ENCODE assay signal across 25 cellular contexts in the genomic region with DNA sequence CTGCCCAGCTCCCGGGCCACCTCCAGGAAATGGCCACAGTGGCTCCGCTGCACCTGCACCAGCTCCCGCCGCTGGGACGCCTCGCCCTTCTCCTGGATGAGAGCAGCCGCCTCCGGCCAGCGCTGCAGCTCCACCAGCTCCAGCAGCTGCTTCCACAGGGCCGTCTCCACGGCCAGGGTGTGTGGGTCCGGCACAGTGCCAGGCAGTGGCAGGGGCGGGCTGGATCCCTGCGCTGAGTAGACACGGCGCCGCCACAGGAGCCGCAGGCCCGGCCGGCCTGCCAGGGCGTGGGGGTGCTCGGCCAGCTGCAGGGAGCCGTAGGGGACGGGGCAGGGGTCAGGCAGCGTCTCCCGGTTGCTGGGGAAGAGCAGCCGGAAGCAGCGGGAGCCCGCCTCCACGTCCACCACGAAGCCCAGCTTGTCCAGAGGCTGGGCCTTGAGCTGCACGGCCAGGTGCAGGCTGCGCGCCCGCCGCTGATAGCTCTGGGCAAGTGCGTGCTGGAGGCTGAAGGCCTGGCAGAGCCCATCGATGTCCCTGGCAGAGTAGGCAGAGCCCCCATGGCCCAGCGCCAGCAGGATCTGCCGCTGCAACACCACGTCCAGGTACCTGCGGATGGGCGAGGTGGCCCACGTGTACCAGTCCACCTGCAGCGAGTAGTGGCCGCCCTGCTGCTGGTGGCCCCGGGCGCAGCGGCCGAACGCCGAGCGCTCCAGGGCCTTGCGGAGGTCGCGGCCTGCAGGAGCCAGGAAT. TPM values are rescaled to one million over a fixed set of nuclear protein-coding genes. Genes with fewer than 3 reads are reported as not detected.
"Had no signal": no experiment of that assay in that cellular context is flagged by ENCODE, and none has a peak within 500 bp of the region (broad histone marks: within the 10 kb centered on the region; RNA-seq: fewer than 3 reads in every experiment).

No MANE protein-coding gene starts in this region.

- H3K9ac ChIP-seq: KMS-11 had no signal

- H3K9me3 ChIP-seq: SJCRH30 had no signal

- H3K36me3 ChIP-seq: SJCRH30 had no signal

- H3K4me2 ChIP-seq: KMS-11 had no signal

- DNase-seq: IMR-90; Kasumi-1; MM.1S; NCI-H1092 treated with DMSO at 0.1 percent for 48 hours; NCI-H1694; NCI-H187 treated with DMSO at 0.1 percent for 48 hours; NCI-H2029 treated with DMSO at 0.1 percent for 48 hours; NCI-H2171 treated with DMSO at 0.1 percent for 48 hours; NCI-H524; NCI-H526 treated with DMSO at 0.1 percent for 48 hours; NCI-H748 treated with DMSO at 0.1 percent for 48 hours; NK-92 treated with Interleukin-12 subunit alpha and Interleukin-12 subunit beta, amount 100 ng/mL, for 24 hours; PC-3; SHP77 treated with DMSO at 0.1 percent for 48 hours; SJCRH30 had no signal

- H3K27me3 ChIP-seq: SJCRH30 had no signal

- H3K4me3 ChIP-seq: SJCRH30, SK-N-MC had no signal

- H3K27ac ChIP-seq: KMS-11, RWPE1, SJCRH30, SK-N-MC had no signal

- H3K4me1 ChIP-seq: SJCRH30 had no signal

- FAIRE-seq: HepG2 had no signal

- ATAC-seq: HepG2, Panc1, PC-3, Right ventricle myocardium inferior had no signal

RNA-seq across cellular contexts. Expression of gene FNDC11, which starts 9.4 kb away (rescaled TPM):
- total RNA-seq: HepG2, HT1080, M059J had no signal

RNA-seq across cellular contexts. Expression of gene SRMS, which starts 15.8 kb away (rescaled TPM):
- total RNA-seq: HepG2; HT1080; IMR-90; M059J; NCI-H460; Right ventricle myocardium inferior; SJCRH30; T-helper 1 cell treated with Interleukin-12 subunit alpha and Interleukin-12 subunit beta and Interleukin-4 antibody, amounts not matched to agents 30 ng/mL and 1 ng/mL, for 36 hours had no signal
- polyA plus RNA-seq: HepG2, IMR-90 had no signal

RNA-seq across cellular contexts. Expression of gene PTK6, which starts 26.2 kb away (rescaled TPM):
- total RNA-seq: HepG2, HT1080, IMR-90, M059J had no signal
- polyA plus RNA-seq: IMR-90 had no signal
